Comparison of ENCODE assay signal across 23 cellular contexts in genomic region chr6:117986401-117986800, GRCh38.
"Had no signal": no experiment of that assay in that cellular context is flagged by ENCODE, and none has a peak within 500 bp of the region (broad histone marks: within the 10 kb centered on the region; RNA-seq: fewer than 3 reads in every experiment).

No MANE protein-coding gene starts in this region.

- H3K4me3 ChIP-seq: K562, Peyer's patch, SJCRH30 had no signal

- H3K4me2 ChIP-seq: SK-N-SH had no signal

- H3K27ac ChIP-seq: Peyer's patch, RWPE1, SJCRH30, WERI-Rb-1 had no signal

- H3K4me1 ChIP-seq: Peyer's patch, SJCRH30 had no signal

- H3K27me3 ChIP-seq: Peyer's patch, SJCRH30 had no signal

- FAIRE-seq: K562 had no signal

- H3K36me3 ChIP-seq: Peyer's patch, SJCRH30, WERI-Rb-1 had no signal

- H3K9ac ChIP-seq: SK-N-SH had no signal

- DNase-seq: activated CD4-positive, alpha-beta T cell treated with anti-CD3 and anti-CD28 coated beads for 36 hours; activated CD8-positive, alpha-beta memory T cell treated with anti-CD3 and anti-CD28 coated beads, Interleukin-2, amount 50 U/mL, for 4 hours; activated CD8-positive, alpha-beta T cell treated with anti-CD3 and anti-CD28 coated beads for 36 hours; activated gamma-delta T cell treated with Interleukin-2 at 50 U/mL for 16 hours; activated naive CD4-positive, alpha-beta T cell treated with anti-CD3 and anti-CD28 coated beads, Interleukin-2, amount 10 ng/mL, durations not matched to agents 7 days and 5 days; activated naive CD8-positive, alpha-beta T cell treated with anti-CD3 and anti-CD28 coated beads for 36 hours; activated T-cell treated with anti-CD3 and anti-CD28 coated beads, Interleukin-2, amount 50 U/mL, for 72 hours; Karpas-422; MM.1S; NCI-H1105; NCI-H1436; NCI-H1694 treated with DMSO at 0.1 percent for 48 hours; NCI-H2081; NCI-H748 treated with DMSO at 0.1 percent for 48 hours; OCI-M1; Peyer's patch; Right ventricle myocardium superior; SJCRH30; SK-N-SH; T-helper 1 cell; WERI-Rb-1 had no signal
